ENCODE assay signal across 22 cellular contexts in the genomic region with DNA sequence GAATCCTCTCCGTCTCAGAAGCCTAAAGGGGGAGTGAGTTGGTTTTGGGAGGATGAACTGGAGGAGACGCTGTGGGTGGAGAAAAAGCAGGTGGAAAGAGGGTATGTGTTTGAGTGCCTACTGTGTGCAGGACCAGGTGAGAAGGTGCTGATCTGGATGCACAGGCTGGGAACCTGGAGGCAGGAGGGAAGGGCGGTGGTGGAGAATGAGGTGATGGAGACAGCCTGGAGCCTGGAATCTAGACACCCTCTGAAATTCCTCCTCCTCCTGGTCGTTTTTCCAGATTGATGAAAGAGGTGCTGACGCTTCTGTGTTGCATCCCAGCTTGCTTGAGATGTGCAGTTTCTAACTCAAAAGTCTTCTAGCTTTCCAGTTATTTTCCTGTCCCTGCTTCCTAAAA.
"Had no signal": no experiment of that assay in that cellular context is flagged by ENCODE, and none has a peak within 500 bp of the region (broad histone marks: within the 10 kb centered on the region; RNA-seq: fewer than 3 reads in every experiment).

No MANE protein-coding gene starts in this region.

- H3K27ac ChIP-seq: body of pancreas, pancreas, psoas muscle, tibial artery had no signal

- H3K36me3 ChIP-seq: neutrophil, pancreas, tibial artery had no signal

- H3K4me1 ChIP-seq: body of pancreas, pancreas, psoas muscle, tibial artery had no signal

- ATAC-seq: activated T-helper 17 cell treated with anti-CD3 and anti-CD28 coated beads, Interleukin-2, amount 50 U/mL, for 72 hours; body of pancreas; psoas muscle; stimulated activated effector memory CD8-positive, alpha-beta T cell treated with anti-CD3 and anti-CD28 coated beads, Interleukin-12 subunit alpha, Interleukin-12 subunit beta, amount 100 ng/mL, for 72 hours had no signal

- H3K27ac Mint-ChIP-seq: activated naive CD8-positive, alpha-beta T cell treated with anti-CD3 and anti-CD28 coated beads for 36 hours; activated T-helper 17 cell treated with anti-CD3 and anti-CD28 coated beads, Interleukin-2, amount 50 U/mL, for 72 hours; dendritic cell treated with granulocyte-macrophage colony-stimulating factor and Interleukin-4, amounts not matched to agents 40 ng/mL and 50 ng/mL, for 4 days; natural killer cell treated with Interleukin-12 subunit alpha and Interleukin-12 subunit beta and Interleukin-15 and Interleukin-18, amount 100 ng/mL, for 72 hours; stimulated activated effector memory CD8-positive, alpha-beta T cell treated with anti-CD3 and anti-CD28 coated beads, Interleukin-12 subunit alpha, Interleukin-12 subunit beta, amount 100 ng/mL, for 72 hours; stimulated activated naive CD8-positive, alpha-beta T cell treated with anti-CD3 and anti-CD28 coated beads, Interleukin-15, amount 100 ng/mL, for 72 hours had no signal

- H3K4me1 Mint-ChIP-seq: activated naive CD8-positive, alpha-beta T cell treated with anti-CD3 and anti-CD28 coated beads for 36 hours; activated T-helper 17 cell treated with anti-CD3 and anti-CD28 coated beads, Interleukin-2, amount 50 U/mL, for 72 hours; stimulated activated effector memory CD8-positive, alpha-beta T cell treated with anti-CD3 and anti-CD28 coated beads, Interleukin-12 subunit alpha, Interleukin-12 subunit beta, amount 100 ng/mL, for 72 hours; stimulated activated naive CD8-positive, alpha-beta T cell treated with anti-CD3 and anti-CD28 coated beads, Interleukin-15, amount 100 ng/mL, for 72 hours had no signal

- H3K27me3 ChIP-seq: body of pancreas, neutrophil, pancreas, tibial artery had no signal

- H3K27me3 Mint-ChIP-seq: dendritic cell treated with granulocyte-macrophage colony-stimulating factor and Interleukin-4, amounts not matched to agents 40 ng/mL and 50 ng/mL, for 4 days had no signal

- H3K4me3 ChIP-seq: body of pancreas, pancreas, psoas muscle, tibial artery had no signal

- H3K9me3 ChIP-seq: body of pancreas, neutrophil, pancreas, psoas muscle, tibial artery had no signal

- DNase-seq: activated CD4-positive, alpha-beta T cell treated with anti-CD3 and anti-CD28 coated beads for 1 hour; activated naive CD4-positive, alpha-beta T cell treated with Interleukin-2 at 50 U/mL for 16 hours; activated naive CD8-positive, alpha-beta T cell treated with anti-CD3 and anti-CD28 coated beads for 36 hours; activated T-cell treated with anti-CD3 and anti-CD28 coated beads, Interleukin-2, amount 50 U/mL, for 1 hour; effector CD4-positive, alpha-beta T cell; erythroblast; glutamatergic neuron; hippocampal formation; mammary epithelial cell; pancreas; stimulated activated CD4-positive, alpha-beta T cell treated with anti-CD3 and anti-CD28 coated beads, Interleukin-12 subunit alpha, Interleukin-12 subunit beta, amount 100 ng/mL, for 4 hours; stimulated activated naive CD8-positive, alpha-beta T cell treated with anti-CD3 and anti-CD28 coated beads, Interleukin-15, amount 100 ng/mL, for 72 hours; T-helper 1 cell; T-helper 9 cell had no signal

- H3K36me3 Mint-ChIP-seq: activated naive CD8-positive, alpha-beta T cell treated with anti-CD3 and anti-CD28 coated beads for 36 hours; natural killer cell treated with Interleukin-12 subunit alpha and Interleukin-12 subunit beta and Interleukin-15 and Interleukin-18, amount 100 ng/mL, for 72 hours; stimulated activated effector memory CD8-positive, alpha-beta T cell treated with anti-CD3 and anti-CD28 coated beads, Interleukin-12 subunit alpha, Interleukin-12 subunit beta, amount 100 ng/mL, for 72 hours had no signal

- H3K9me3 Mint-ChIP-seq: activated naive CD8-positive, alpha-beta T cell treated with anti-CD3 and anti-CD28 coated beads for 36 hours; activated T-helper 17 cell treated with anti-CD3 and anti-CD28 coated beads, Interleukin-2, amount 50 U/mL, for 72 hours; natural killer cell treated with Interleukin-12 subunit alpha and Interleukin-12 subunit beta and Interleukin-15 and Interleukin-18, amount 100 ng/mL, for 72 hours; stimulated activated effector memory CD8-positive, alpha-beta T cell treated with anti-CD3 and anti-CD28 coated beads, Interleukin-12 subunit alpha, Interleukin-12 subunit beta, amount 100 ng/mL, for 72 hours; stimulated activated naive CD8-positive, alpha-beta T cell treated with anti-CD3 and anti-CD28 coated beads, Interleukin-15, amount 100 ng/mL, for 72 hours had no signal

- H3K4me3 Mint-ChIP-seq: activated naive CD8-positive, alpha-beta T cell treated with anti-CD3 and anti-CD28 coated beads for 36 hours; activated T-helper 17 cell treated with anti-CD3 and anti-CD28 coated beads, Interleukin-2, amount 50 U/mL, for 72 hours; dendritic cell treated with granulocyte-macrophage colony-stimulating factor and Interleukin-4, amounts not matched to agents 40 ng/mL and 50 ng/mL, for 4 days; natural killer cell treated with Interleukin-12 subunit alpha and Interleukin-12 subunit beta and Interleukin-15 and Interleukin-18, amount 100 ng/mL, for 72 hours; stimulated activated effector memory CD8-positive, alpha-beta T cell treated with anti-CD3 and anti-CD28 coated beads, Interleukin-12 subunit alpha, Interleukin-12 subunit beta, amount 100 ng/mL, for 72 hours; stimulated activated naive CD8-positive, alpha-beta T cell treated with anti-CD3 and anti-CD28 coated beads, Interleukin-15, amount 100 ng/mL, for 72 hours had no signal
